In the genomic region with DNA sequence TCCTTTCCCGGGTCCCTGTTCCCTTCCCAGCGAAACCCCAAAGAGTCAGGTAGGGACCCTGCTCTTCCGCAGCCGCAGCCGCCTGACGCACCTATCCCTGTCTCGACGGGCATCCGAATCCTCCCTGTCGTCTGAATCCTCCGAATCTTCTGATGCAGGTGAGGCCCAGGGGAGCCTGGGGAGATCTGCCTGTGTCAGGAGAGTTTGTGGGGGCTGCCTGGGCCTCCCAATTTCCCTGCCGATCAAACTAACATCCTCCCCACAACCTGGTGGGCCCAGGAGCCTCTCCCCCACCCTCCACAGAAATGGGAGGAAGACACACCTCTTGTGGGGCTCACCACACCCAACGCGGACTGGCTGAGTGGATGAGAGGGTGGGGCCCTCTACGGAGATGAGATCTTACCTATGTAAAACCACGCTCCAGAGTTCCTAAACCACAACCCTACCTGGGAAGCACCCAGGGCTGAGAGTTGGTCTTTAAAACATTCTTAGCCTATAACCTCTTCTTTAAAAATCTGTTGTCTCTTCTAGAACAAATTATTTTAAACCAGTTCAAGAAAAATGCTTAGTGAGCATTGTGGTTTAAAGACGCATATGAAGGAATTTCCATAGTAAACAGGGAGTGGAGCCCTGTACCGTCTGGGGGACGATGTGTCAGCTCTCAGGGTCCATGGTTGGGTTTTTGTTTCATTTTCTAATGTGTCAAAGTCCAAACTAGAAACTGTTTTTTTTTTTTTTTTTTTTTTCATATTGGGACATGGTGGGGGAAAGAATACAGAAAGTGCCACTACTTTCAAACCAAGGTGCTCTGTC, we compare ENCODE assay signal across 1 cellular context.
TF ChIP-seq lines count a peak whose summit lies in the region.

No MANE protein-coding gene starts in this region.

TF ChIP-seq in K562, 482 proteins besides CTCF, POLR2A, EP300 and RAD21:
- TF ChIP-seq CBFB (CRISPR knock-in tag; IDR thresholded peaks at IDR 0.05): no peak
- TF ChIP-seq DPF2 (IDR thresholded peaks at IDR 0.05): no peak
- no peak for TF ChIP-seq FOXA1 (IDR thresholded peaks at IDR 0.05; ENCODE audit: borderline replicate concordance)
- TF ChIP-seq ZSCAN29 (IDR thresholded peaks at IDR 0.05): peak; percentile 51
- peak; percentile 18; the same call in 1 of the 2 replicates for TF ChIP-seq C11orf30 (IDR thresholded peaks at IDR 0.05; ENCODE audit: low read depth)
- 0 out of 2 replicates have a peak, but pooled peaks have one; percentile 5 for TF ChIP-seq MAFG (tag; conservative IDR thresholded peaks at IDR 0.05)
- no peak for TF ChIP-seq HES1 (IDR thresholded peaks at IDR 0.05; ENCODE audit: low read depth)
- peak; percentile 71 for TF ChIP-seq ZNF316 (IDR thresholded peaks at IDR 0.05)
